In the genomic region with DNA sequence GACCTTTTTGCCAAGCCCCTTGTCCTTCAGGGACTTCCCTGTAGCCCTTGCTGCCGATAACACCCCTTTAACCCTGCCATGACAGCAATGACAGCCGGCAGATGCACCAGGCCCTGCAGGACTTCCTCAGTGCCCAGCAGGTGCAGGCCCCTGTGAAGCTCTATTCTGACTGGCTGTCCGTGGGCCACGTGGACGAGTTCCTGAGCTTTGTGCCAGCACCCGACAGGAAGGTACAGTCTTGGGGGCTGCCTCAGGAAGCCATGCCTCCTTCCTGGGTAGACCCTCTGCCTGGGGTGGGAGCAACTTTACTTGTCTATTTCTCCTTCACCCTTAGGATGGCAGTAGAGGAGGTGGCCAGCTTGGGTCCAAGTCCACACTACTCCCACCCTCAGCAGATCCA, we compare ENCODE assay signal across 20 cellular contexts. TPM values are rescaled to one million over a fixed set of nuclear protein-coding genes. Genes with fewer than 3 reads are reported as not detected.
A peak's percentile ranks its signal among the peaks of the same experiment; 100 is the strongest.
DNase-seq lines count a peak whose midpoint lies in the region; ATAC-seq, FAIRE-seq and TF ChIP-seq lines count a peak whose summit lies in the region.
"Had no signal": no experiment of that assay in that cellular context is flagged by ENCODE, and none has a peak within 500 bp of the region (broad histone marks: within the 10 kb centered on the region; RNA-seq: fewer than 3 reads in every experiment).

No MANE protein-coding gene starts in this region.

- no peaks in the 10 kb centered on the region for H3K36me3 Mint-ChIP-seq in activated B cell treated with CpG ODN at 0.5 μM for 24 hours (ENCODE audit: low read depth)
- H3K36me3 Mint-ChIP-seq: CD4-positive, alpha-beta memory T cell had no signal

- DNase-seq in NCI-H146 (lab: John Stamatoyannopoulos, UW) = peak; percentile 24
- no peak for DNase-seq in NCI-H146 treated with DMSO at 0.1 percent for 48 hours (lab: John Stamatoyannopoulos, UW; ENCODE audit: unreplicated experiment)
- no peak for DNase-seq in activated B cell treated with CpG ODN at 0.5 μM for 24 hours
- peak; percentile 14 for DNase-seq in activated naive CD8-positive, alpha-beta T cell treated with anti-CD3 and anti-CD28 coated beads, Interleukin-2, amount 50 U/mL, for 16 hours (ENCODE audit: low read depth, low spot score)
- DNase-seq in stimulated activated CD8-positive, alpha-beta memory T cell treated with anti-CD3 and anti-CD28 coated beads, Interleukin-15, amount 100 ng/mL, for 48 hours (ENCODE audit: low read depth in 2 of 2) = peak; percentile 8 to 22
- no peak for DNase-seq in HTR-8/SVneo (ENCODE audit: insufficient read length, low spot score)
- DNase-seq in right atrium auricular region (ENCODE audit: low spot score) = no peak
- DNase-seq: activated CD4-positive, alpha-beta T cell treated with anti-CD3 and anti-CD28 coated beads for 1 hour; CD4-positive, alpha-beta memory T cell; NCI-H2081; NCI-H774 had no signal

- TF ChIP-seq CTCF in activated B cell treated with CpG ODN at 0.5 μM for 24 hours (IDR thresholded peaks at IDR 0.05) (no peak), right atrium auricular region (IDR thresholded peaks at IDR 0.05) (no peak)

- peaks cover 9% of the 10 kb centered on the region for H3K27me3 Mint-ChIP-seq in activated B cell treated with CpG ODN at 0.5 μM for 24 hours

- peaks cover 13% of the 10 kb centered on the region for H3K4me1 Mint-ChIP-seq in activated B cell treated with CpG ODN at 0.5 μM for 24 hours
- H3K4me1 Mint-ChIP-seq: CD4-positive, alpha-beta memory T cell had no signal

- H3K4me3 ChIP-seq in right atrium auricular region = no peak overlapping the region

- H3K4me1 ChIP-seq in right atrium auricular region = no peaks in the 10 kb centered on the region

- ATAC-seq in activated B cell treated with CpG ODN at 0.5 μM for 24 hours (ENCODE audit: low read depth) (peak; percentile 58), HG02759 (IDR thresholded peaks at IDR 0.05; ENCODE audit: unreplicated experiment) (no peak)

- intact Hi-C loops in activated B cell treated with CpG ODN at 0.5 μM for 24 hours (cut with micrococcal nuclease) = no loop called here

- no peak overlapping the region for H3K27ac ChIP-seq in right atrium auricular region
- H3K27ac ChIP-seq: 22Rv1 had no signal

- FAIRE-seq in HTR-8/SVneo (lab: Jason Lieb, UNC) = no peak
- FAIRE-seq: GM12892, islet of Langerhans had no signal

- no peaks in the 10 kb centered on the region for H3K9me3 Mint-ChIP-seq in activated B cell treated with CpG ODN at 0.5 μM for 24 hours
- H3K9me3 Mint-ChIP-seq: CD4-positive, alpha-beta memory T cell had no signal

- H3K27me3 ChIP-seq in right atrium auricular region = no peaks in the 10 kb centered on the region

- H3K36me3 ChIP-seq in right atrium auricular region = no peaks in the 10 kb centered on the region

- H3K4me3 Mint-ChIP-seq in activated B cell treated with CpG ODN at 0.5 μM for 24 hours = peak overlapping the region; percentile 64
- H3K4me3 Mint-ChIP-seq: CD4-positive, alpha-beta memory T cell had no signal

- peak overlapping the region; percentile 50 for H3K27ac Mint-ChIP-seq in activated B cell treated with CpG ODN at 0.5 μM for 24 hours
- H3K27ac Mint-ChIP-seq: CD4-positive, alpha-beta memory T cell had no signal

- CTCF ChIA-PET in activated B cell treated with CpG ODN at 0.5 μM for 24 hours (lab: Charles Lee) = no interaction called here

- no peaks in the 10 kb centered on the region for H3K9me3 ChIP-seq in right atrium auricular region

- POLR2A ChIA-PET in activated B cell treated with CpG ODN at 0.5 μM for 24 hours (lab: Charles Lee) = no interaction called here

RNA-seq across cellular contexts. Expression of gene PADI6, which starts 16.1 kb away (rescaled TPM):
- total RNA-seq in activated B cell treated with CpG ODN at 0.5 μM for 24 hours = not detected in 2 replicates
- not detected for total RNA-seq in right atrium auricular region
- total RNA-seq: CD4-positive, alpha-beta memory T cell; glomerular endothelial cell; M059J; mesenteric fat pad; osteoblast; urinary bladder had no signal

RNA-seq across cellular contexts. Expression of gene PADI4, which starts 47.9 kb away (rescaled TPM):
- total RNA-seq in activated B cell treated with CpG ODN at 0.5 μM for 24 hours (0.29 and 0.42 TPM in 2 replicates), right atrium auricular region (under 1 TPM; 0.19 to 0.31 TPM)
- total RNA-seq: glomerular endothelial cell, osteoblast, urinary bladder had no signal

Comparison
In these comparisons a context has a peak if more than half of its experiments do, and no peak if none do; other contexts are left out.
1. DNase-seq: peak in NCI-H146 (single experiment), activated naive CD8-positive, alpha-beta T cell treated with anti-CD3 and anti-CD28 coated beads, Interleukin-2, amount 50 U/mL, for 16 hours (single experiment) and stimulated activated CD8-positive, alpha-beta memory T cell treated with anti-CD3 and anti-CD28 coated beads, Interleukin-15, amount 100 ng/mL, for 48 hours (2 of 2); none in NCI-H146 treated with DMSO at 0.1 percent for 48 hours (single experiment), activated B cell treated with CpG ODN at 0.5 μM for 24 hours (single experiment), HTR-8/SVneo (single experiment) and right atrium auricular region (single experiment).